ENCODE assay signal across 11 cellular contexts in the genomic region with DNA sequence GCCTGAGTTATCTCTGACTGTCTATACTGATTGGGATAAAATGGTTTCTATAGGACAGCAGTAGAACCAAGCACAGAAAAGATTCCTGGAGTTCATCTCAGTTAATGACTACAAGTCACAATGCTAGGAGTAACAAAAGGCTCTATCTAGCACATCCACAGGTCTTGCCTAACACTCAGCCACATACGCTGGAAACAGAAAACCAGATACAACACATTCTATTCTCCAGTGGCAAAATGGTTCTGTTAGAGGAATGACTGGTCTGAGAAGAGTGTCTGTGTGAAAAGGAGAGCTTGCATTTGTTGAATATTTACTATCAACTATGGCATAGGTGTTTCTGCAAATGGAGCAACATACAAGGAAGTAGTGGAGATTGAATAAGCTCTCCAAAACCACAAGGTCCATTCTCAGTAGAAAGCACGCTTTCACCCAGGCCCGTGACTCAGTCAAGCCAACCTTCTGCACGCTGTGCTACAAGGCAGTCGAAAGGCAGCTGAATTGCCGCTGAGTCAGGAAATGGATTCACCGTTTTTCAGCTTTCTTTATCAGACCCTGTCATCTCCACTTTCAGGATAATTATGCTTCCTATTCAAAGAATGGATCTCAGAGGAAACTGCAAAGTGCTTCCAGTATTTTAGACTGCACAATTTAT.
DNase-seq lines count a peak whose midpoint lies in the region; ATAC-seq and TF ChIP-seq lines count a peak whose summit lies in the region.
"Had no signal": no experiment of that assay in that cellular context is flagged by ENCODE, and none has a peak within 500 bp of the region (broad histone marks: within the 10 kb centered on the region; RNA-seq: fewer than 3 reads in every experiment).

No MANE protein-coding gene starts in this region.

- POLR2A ChIA-PET in MCF 10A (lab: Yijun Ruan, JAX): interaction anchor here (0.6 to 1.7 kb wide), 3 partner anchors 10 to 1202 kb away, joined by 3 to 4 read pairs (median 3); no protein-coding TSS in a partner anchor

- H3K9me3 ChIP-seq in breast epithelium: no peaks in the 10 kb centered on the region
- no peaks in the 10 kb centered on the region for H3K9me3 ChIP-seq in OCI-LY3 (ENCODE audit: insufficient read depth, low read length)
- H3K9me3 ChIP-seq in upper lobe of right lung: no peaks in the 10 kb centered on the region

- H3K27me3 Mint-ChIP-seq in MCF 10A (ENCODE audit: insufficient read depth, unreplicated experiment): no peaks in the 10 kb centered on the region
- no peaks in the 10 kb centered on the region for H3K27me3 Mint-ChIP-seq in activated CD4-positive, alpha-beta T cell treated with anti-CD3 and anti-CD28 coated beads, Interleukin-2, amount 10 ng/mL, durations not matched to agents 24 days and 14 days

- no peak for TF ChIP-seq POLR2A in breast epithelium (IDR thresholded peaks at IDR 0.05)

- ATAC-seq in upper lobe of right lung (peak; percentile 61), HG03354 (IDR thresholded peaks at IDR 0.05; ENCODE audit: poor library complexity, severe bottlenecking, unreplicated experiment) (no peak), GM19328 (IDR thresholded peaks at IDR 0.05; ENCODE audit: unreplicated experiment) (no peak)

- H3K9me3 Mint-ChIP-seq in MCF 10A (ENCODE audit: unreplicated experiment): no peaks in the 10 kb centered on the region
- no peaks in the 10 kb centered on the region for H3K9me3 Mint-ChIP-seq in activated CD4-positive, alpha-beta T cell treated with anti-CD3 and anti-CD28 coated beads, Interleukin-2, amount 10 ng/mL, durations not matched to agents 24 days and 14 days

- H3K36me3 ChIP-seq in breast epithelium: no peaks in the 10 kb centered on the region
- H3K36me3 ChIP-seq in OCI-LY3 (replicated peaks; ENCODE audit: low read depth, low read length): no peaks in the 10 kb centered on the region
- no peaks in the 10 kb centered on the region for H3K36me3 ChIP-seq in upper lobe of right lung

- peak; percentile 44 for DNase-seq in MCF 10A (ENCODE audit: unreplicated experiment)
- no peak for DNase-seq in breast epithelium (ENCODE audit: low spot score in 2 of 2)
- peak; percentile 82 for DNase-seq in epithelial cell of esophagus (ENCODE audit: low read depth)
- DNase-seq in upper lobe of right lung: no peak
- no peak for DNase-seq in activated CD4-positive, alpha-beta T cell treated with anti-CD3 and anti-CD28 coated beads, Interleukin-2, amount 10 ng/mL, durations not matched to agents 24 days and 14 days
- DNase-seq: immature natural killer cell, NCI-H2107, retina had no signal

- H3K36me3 Mint-ChIP-seq in MCF 10A (ENCODE audit: insufficient read depth, unreplicated experiment): no peaks in the 10 kb centered on the region
- H3K36me3 Mint-ChIP-seq in activated CD4-positive, alpha-beta T cell treated with anti-CD3 and anti-CD28 coated beads, Interleukin-2, amount 10 ng/mL, durations not matched to agents 24 days and 14 days (ENCODE audit: low read depth): no peaks in the 10 kb centered on the region
- H3K36me3 Mint-ChIP-seq: immature natural killer cell had no signal

- no peak overlapping the region for H3K9ac ChIP-seq in OCI-LY3 (ENCODE audit: low read length)

- H3K4me1 ChIP-seq in breast epithelium (no peaks in the 10 kb centered on the region), OCI-LY3 (ENCODE audit: low read length) (peaks cover 3% of the 10 kb centered on the region; the same call in 1 of the 2 replicates), upper lobe of right lung (peaks cover 9% of the 10 kb centered on the region)

- no peak for TF ChIP-seq CTCF in MCF 10A (IDR thresholded peaks at IDR 0.05; ENCODE audit: unreplicated experiment)
- no peak for TF ChIP-seq CTCF in breast epithelium (IDR thresholded peaks at IDR 0.05)
- TF ChIP-seq CTCF in OCI-LY3 (IDR thresholded peaks at IDR 0.05; ENCODE audit: low read depth, low read length): no peak
- TF ChIP-seq CTCF in epithelial cell of esophagus (IDR thresholded peaks at IDR 0.05; ENCODE audit: insufficient read depth, low read depth, low read length, missing control alignments): no peak
- no peak for TF ChIP-seq CTCF in upper lobe of right lung (IDR thresholded peaks at IDR 0.05)

- H3K27ac ChIP-seq in breast epithelium (no peak overlapping the region), OCI-LY3 (ENCODE audit: low read length) (no peak overlapping the region), upper lobe of right lung (no peak overlapping the region)

- CTCF ChIA-PET in MCF 10A (lab: Yijun Ruan, JAX): interaction anchor here (0.5 to 1.2 kb wide), 2 partner anchors 29 to 1199 kb away, joined by 3 read pairs; no protein-coding TSS in a partner anchor

- H3K4me2 ChIP-seq in OCI-LY3 (ENCODE audit: low read length): peak overlapping the region; percentile 42; the same call in 1 of the 2 replicates

- no peaks in the 10 kb centered on the region for H3K79me2 ChIP-seq in OCI-LY3 (ENCODE audit: low read length)

- no TSS peak for BruUV-seq in MCF 10A (replicated peaks; lab: Mats Ljungman, UMichigan)

- peak overlapping the region; percentile 24; the same call in 1 of the 2 replicates for H2AFZ ChIP-seq in OCI-LY3 (ENCODE audit: low read depth, low read length)

- peaks cover 17% of the 10 kb centered on the region for H3K4me1 Mint-ChIP-seq in MCF 10A (ENCODE audit: insufficient read depth, unreplicated experiment)
- no peaks in the 10 kb centered on the region for H3K4me1 Mint-ChIP-seq in activated CD4-positive, alpha-beta T cell treated with anti-CD3 and anti-CD28 coated beads, Interleukin-2, amount 10 ng/mL, durations not matched to agents 24 days and 14 days
- H3K4me1 Mint-ChIP-seq: immature natural killer cell had no signal

- H3K27me3 ChIP-seq in breast epithelium (no peaks in the 10 kb centered on the region), OCI-LY3 (ENCODE audit: low read depth, low read length) (no peaks in the 10 kb centered on the region), upper lobe of right lung (no peaks in the 10 kb centered on the region)

- H3K27ac Mint-ChIP-seq in MCF 10A (ENCODE audit: low read depth, unreplicated experiment): no peak overlapping the region
- H3K27ac Mint-ChIP-seq in activated CD4-positive, alpha-beta T cell treated with anti-CD3 and anti-CD28 coated beads, Interleukin-2, amount 10 ng/mL, durations not matched to agents 24 days and 14 days: no peak overlapping the region
- H3K27ac Mint-ChIP-seq: immature natural killer cell had no signal

- H4K20me1 ChIP-seq in OCI-LY3 (ENCODE audit: insufficient read depth, low read length): no peaks in the 10 kb centered on the region

- intact Hi-C loops in MCF 10A (cut with micrococcal nuclease) (no loop called here), breast epithelium (cut with DNase I; ENCODE audit: low total_unique reads) (no loop called here), upper lobe of right lung (cut with DNase I) (no loop called here)
- intact Hi-C loops in activated CD4-positive, alpha-beta T cell treated with anti-CD3 and anti-CD28 coated beads, Interleukin-2, amount 10 ng/mL, durations not matched to agents 24 days and 14 days (cut with micrococcal nuclease): no loop called here

- H3K4me3 Mint-ChIP-seq in MCF 10A (ENCODE audit: unreplicated experiment): peak overlapping the region; percentile 12
- H3K4me3 Mint-ChIP-seq in activated CD4-positive, alpha-beta T cell treated with anti-CD3 and anti-CD28 coated beads, Interleukin-2, amount 10 ng/mL, durations not matched to agents 24 days and 14 days: no peak overlapping the region
- H3K4me3 Mint-ChIP-seq: immature natural killer cell had no signal

- H3K4me3 ChIP-seq in breast epithelium (no peak overlapping the region), OCI-LY3 (ENCODE audit: low read length) (no peak overlapping the region), epithelial cell of esophagus (ENCODE audit: low read length) (no peak overlapping the region), upper lobe of right lung (no peak overlapping the region)

Comparison
In these comparisons a context has a peak if more than half of its experiments do, and no peak if none do; other contexts are left out.
1. DNase-seq: peak in MCF 10A (single experiment) and epithelial cell of esophagus (single experiment); none in breast epithelium (0 of 2), upper lobe of right lung (single experiment) and activated CD4-positive, alpha-beta T cell treated with anti-CD3 and anti-CD28 coated beads, Interleukin-2, amount 10 ng/mL, durations not matched to agents 24 days and 14 days (single experiment).